ENCODE assay signal across 1 cellular context in genomic region chr1:214425723-214426419, GRCh38.
TF ChIP-seq lines count a peak whose summit lies in the region.

No MANE protein-coding gene starts in this region.

TF ChIP-seq in WTC11, 78 proteins besides CTCF, POLR2A, EP300 and RAD21 (continued from another document):
- TF ChIP-seq ZBTB43 (CRISPR knock-in tag; IDR thresholded peaks at IDR 0.05), result no peak
